ENCODE assay signal across 17 cellular contexts in the genomic region with DNA sequence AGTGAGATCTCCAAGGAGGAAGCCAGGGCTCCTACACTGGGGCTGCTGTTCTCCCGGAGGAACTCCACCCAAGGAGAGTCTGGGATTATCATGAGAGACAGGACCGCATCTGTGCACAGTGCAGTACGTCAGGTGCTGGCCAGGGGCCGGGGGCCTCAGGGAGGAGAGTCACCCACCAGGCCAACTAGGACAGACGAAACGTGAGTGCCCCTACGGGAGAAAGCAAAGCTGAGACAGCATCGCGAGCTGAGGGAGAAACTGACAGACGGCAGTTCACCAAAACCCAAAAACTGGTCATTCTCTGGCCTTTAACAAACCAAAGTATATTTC.
DNase-seq lines count a peak whose midpoint lies in the region; ATAC-seq and TF ChIP-seq lines count a peak whose summit lies in the region.
"Had no signal": no experiment of that assay in that cellular context is flagged by ENCODE, and none has a peak within 500 bp of the region (broad histone marks: within the 10 kb centered on the region; RNA-seq: fewer than 3 reads in every experiment).

No MANE protein-coding gene starts in this region.

- no peak overlapping the region for H2BK20ac ChIP-seq in IMR-90 (ENCODE audit: low read depth, low read length)

- 56% methylated on average over 6 of the region's 10 CpGs; no CpG with 5 or more reads in 1 of the 2 experiments for WGBS in IMR-90 (ENCODE audit: extremely low coverage in 2 of 2, insufficient read length in 1 of 2), 2 experiments

- CTCF ChIA-PET in IMR-90 (lab: Yijun Ruan, JAX): no interaction called here

- no peak for TF ChIP-seq POLR2A in IMR-90 (IDR thresholded peaks at IDR 0.05; ENCODE audit: low read depth, low read length)

- no peak for ATAC-seq in activated naive CD8-positive, alpha-beta T cell treated with anti-CD3 and anti-CD28 coated beads, Interleukin-2, amount 10 ng/mL, durations not matched to agents 7 days and 5 days (ENCODE audit: low read depth)
- no peak for ATAC-seq in IMR-90 (ENCODE audit: low read depth)

- H3K9ac ChIP-seq in IMR-90 (ENCODE audit: low read depth, low read length): no peak overlapping the region

- dilution Hi-C loops in IMR-90 (cut with HindIII; ENCODE audit: low sequenced_read_pairs, unreplicated experiment): no loop called here

- TF ChIP-seq RAD21 in IMR-90 (IDR thresholded peaks at IDR 0.05; ENCODE audit: low read length): no peak

- H3K36me3 ChIP-seq in IMR-90 (ENCODE audit: control insufficient read depth, insufficient read depth, low read length): no peaks in the 10 kb centered on the region
- H3K36me3 ChIP-seq: SJSA1 had no signal

- TF ChIP-seq CTCF in IMR-90 (conservative IDR thresholded peaks at IDR 0.05; ENCODE audit: low read depth, low read length): no peak
- TF ChIP-seq CTCF in type B pancreatic cell (conservative IDR thresholded peaks at IDR 0.05): no peak

- no peak overlapping the region for H4K91ac ChIP-seq in IMR-90 (ENCODE audit: insufficient read depth, low read depth, low read length)

- H4K20me1 ChIP-seq in IMR-90 (ENCODE audit: insufficient read depth, low read length): no peaks in the 10 kb centered on the region

- no TSS peak for BruUV-seq in IMR-90 (replicated peaks; lab: Mats Ljungman, UMichigan)

- no peaks in the 10 kb centered on the region for H3K9me1 ChIP-seq in IMR-90 (ENCODE audit: insufficient read depth, low read length)

- intact Hi-C loops in IMR-90 (cut with micrococcal nuclease): no loop called here

- peak overlapping the region; percentile 43 for H2AFZ ChIP-seq in IMR-90 (replicated peaks; ENCODE audit: low read length, poor library complexity)

- H2BK5ac ChIP-seq in IMR-90 (ENCODE audit: low read depth, low read length, poor library complexity, severe bottlenecking): no peak overlapping the region

- peaks cover 5% of the 10 kb centered on the region for H3K36me3 Mint-ChIP-seq in activated naive CD8-positive, alpha-beta T cell treated with anti-CD3 and anti-CD28 coated beads, Interleukin-2, amount 10 ng/mL, durations not matched to agents 7 days and 5 days
- peaks cover 36% of the 10 kb centered on the region for H3K36me3 Mint-ChIP-seq in activated naive CD8-positive, alpha-beta T cell treated with anti-CD3 and anti-CD28 coated beads for 36 hours
- H3K36me3 Mint-ChIP-seq in type B pancreatic cell: no peaks in the 10 kb centered on the region

- H2AK9ac ChIP-seq in IMR-90 (replicated peaks; ENCODE audit: low read depth, low read length, poor library complexity): no peak overlapping the region

- no peak overlapping the region for H2BK120ac ChIP-seq in IMR-90 (ENCODE audit: low read depth, low read length)

- no peak overlapping the region for H3K4ac ChIP-seq in IMR-90 (ENCODE audit: low read depth, low read length)

- H3K27me3 ChIP-seq in IMR-90 (ENCODE audit: control insufficient read depth, insufficient read depth, low read length): no peaks in the 10 kb centered on the region
- H3K27me3 ChIP-seq: SJSA1 had no signal

- no peaks in the 10 kb centered on the region for H3K27me3 Mint-ChIP-seq in activated naive CD8-positive, alpha-beta T cell treated with anti-CD3 and anti-CD28 coated beads, Interleukin-2, amount 10 ng/mL, durations not matched to agents 7 days and 5 days
- H3K27me3 Mint-ChIP-seq in activated naive CD8-positive, alpha-beta T cell treated with anti-CD3 and anti-CD28 coated beads for 36 hours: no peaks in the 10 kb centered on the region
- H3K27me3 Mint-ChIP-seq in type B pancreatic cell: no peaks in the 10 kb centered on the region

- H3K4me3 Mint-ChIP-seq in activated naive CD8-positive, alpha-beta T cell treated with anti-CD3 and anti-CD28 coated beads, Interleukin-2, amount 10 ng/mL, durations not matched to agents 7 days and 5 days: no peak overlapping the region
- no peak overlapping the region for H3K4me3 Mint-ChIP-seq in activated naive CD8-positive, alpha-beta T cell treated with anti-CD3 and anti-CD28 coated beads for 36 hours
- no peak overlapping the region for H3K4me3 Mint-ChIP-seq in type B pancreatic cell

- H3K27ac Mint-ChIP-seq in activated naive CD8-positive, alpha-beta T cell treated with anti-CD3 and anti-CD28 coated beads, Interleukin-2, amount 10 ng/mL, durations not matched to agents 7 days and 5 days: no peak overlapping the region
- H3K27ac Mint-ChIP-seq in activated naive CD8-positive, alpha-beta T cell treated with anti-CD3 and anti-CD28 coated beads for 36 hours: no peak overlapping the region
- no peak overlapping the region for H3K27ac Mint-ChIP-seq in type B pancreatic cell

- H2BK15ac ChIP-seq in IMR-90 (ENCODE audit: low read depth, low read length): no peak overlapping the region

- POLR2A ChIA-PET in activated naive CD8-positive, alpha-beta T cell treated with anti-CD3 and anti-CD28 coated beads, Interleukin-2, amount 10 ng/mL, durations not matched to agents 7 days and 5 days (lab: Charles Lee): no interaction called here
- POLR2A ChIA-PET in IMR-90 (lab: Charles Lee; ENCODE audit: unreplicated experiment): no interaction called here

- no peak overlapping the region for H3K27ac ChIP-seq in IMR-90 (ENCODE audit: insufficient read depth, low read length)
- H3K27ac ChIP-seq: SJSA1 had no signal

- no peak overlapping the region for H3K18ac ChIP-seq in IMR-90 (ENCODE audit: low read depth, low read length)

- H3K9me3 ChIP-seq in IMR-90 (ENCODE audit: control insufficient read depth, insufficient read depth, low read length): peaks cover 54% of the 10 kb centered on the region

- no peaks in the 10 kb centered on the region for H3K4me1 Mint-ChIP-seq in activated naive CD8-positive, alpha-beta T cell treated with anti-CD3 and anti-CD28 coated beads, Interleukin-2, amount 10 ng/mL, durations not matched to agents 7 days and 5 days
- no peaks in the 10 kb centered on the region for H3K4me1 Mint-ChIP-seq in activated naive CD8-positive, alpha-beta T cell treated with anti-CD3 and anti-CD28 coated beads for 36 hours
- H3K4me1 Mint-ChIP-seq in type B pancreatic cell (ENCODE audit: unreplicated experiment): peaks cover 5% of the 10 kb centered on the region

- no peaks in the 10 kb centered on the region for H3K79me1 ChIP-seq in IMR-90 (ENCODE audit: low read depth in 1 of 2, low read length in 2 of 2)

- peak; percentile 11 for DNase-seq in activated naive CD8-positive, alpha-beta T cell treated with anti-CD3 and anti-CD28 coated beads, Interleukin-2, amount 10 ng/mL, durations not matched to agents 7 days and 5 days
- DNase-seq in activated naive CD8-positive, alpha-beta T cell treated with anti-CD3 and anti-CD28 coated beads for 36 hours: no peak
- no peak for DNase-seq in IMR-90
- DNase-seq in mesenteric fat pad (ENCODE audit: low spot score): peak; percentile 49
- DNase-seq in type B pancreatic cell (ENCODE audit: extremely low spot score, unreplicated experiment): peak; percentile 51
- DNase-seq in NCI-H2029 (lab: John Stamatoyannopoulos, UW): no peak
- DNase-seq in amygdala (lab: John Stamatoyannopoulos, UW): no peak
- DNase-seq: COR-L47, H7, KBM-7, NCI-H1694, NCI-H2081, NCI-H226, NCI-H510A, NCI-H69, RPMI8226 had no signal

- H3K4me3 ChIP-seq in IMR-90 (ENCODE audit: insufficient read depth, low read depth, low read length): no peak overlapping the region
- H3K4me3 ChIP-seq: SJSA1 had no signal

- no peak overlapping the region for H4K5ac ChIP-seq in IMR-90 (ENCODE audit: low read depth, low read length)

- H3K14ac ChIP-seq in IMR-90 (replicated peaks; ENCODE audit: low read depth, low read length): no peak overlapping the region

- in situ Hi-C loops in IMR-90 (cut with MboI; ENCODE audit: low sequenced_read_pairs): no loop called here

- no peak overlapping the region for H3K4me2 ChIP-seq in IMR-90 (ENCODE audit: low read depth, low read length)

- H2AK5ac ChIP-seq in IMR-90 (ENCODE audit: low read depth, low read length): no peak overlapping the region

- no peak overlapping the region for H3K23ac ChIP-seq in IMR-90 (ENCODE audit: low read depth, low read length)

- no peak overlapping the region for H4K8ac ChIP-seq in IMR-90 (ENCODE audit: low read depth in 2 of 2, low read length in 2 of 2)

- H3K56ac ChIP-seq in IMR-90 (ENCODE audit: extremely low read depth, insufficient read depth, low read length): no peak overlapping the region

- no peaks in the 10 kb centered on the region for H3K4me1 ChIP-seq in IMR-90 (ENCODE audit: control insufficient read depth, insufficient read depth, low read length)
- H3K4me1 ChIP-seq: SJSA1 had no signal

- peaks cover 7% of the 10 kb centered on the region for H3K9me3 Mint-ChIP-seq in activated naive CD8-positive, alpha-beta T cell treated with anti-CD3 and anti-CD28 coated beads, Interleukin-2, amount 10 ng/mL, durations not matched to agents 7 days and 5 days
- H3K9me3 Mint-ChIP-seq in activated naive CD8-positive, alpha-beta T cell treated with anti-CD3 and anti-CD28 coated beads for 36 hours: peaks cover 16% of the 10 kb centered on the region
- no peaks in the 10 kb centered on the region for H3K9me3 Mint-ChIP-seq in type B pancreatic cell

TF ChIP-seq in IMR-90, 13 proteins besides CTCF, POLR2A, EP300 and RAD21:
- TF ChIP-seq MAZ (IDR thresholded peaks at IDR 0.05; ENCODE audit: borderline replicate concordance, low read depth, low read length) (no peak), CEBPB (IDR thresholded peaks at IDR 0.05; ENCODE audit: low read depth, low read length) (no peak), NFE2L2 (IDR thresholded peaks at IDR 0.05; ENCODE audit: low read depth, low read length) (no peak), USF2 (IDR thresholded peaks at IDR 0.05; ENCODE audit: low read depth, low read length) (no peak), CHD1 (IDR thresholded peaks at IDR 0.05; ENCODE audit: low read depth, low read length) (no peak), FOS (IDR thresholded peaks at IDR 0.05; ENCODE audit: low read depth, low read length) (no peak), MAFK (IDR thresholded peaks at IDR 0.05; ENCODE audit: low read depth, low read length) (no peak)
TF ChIP-seq in IMR-90: peak in this region for 0.

Comparison
In these comparisons a context has a peak if more than half of its experiments do, and no peak if none do; other contexts are left out.
1. DNase-seq: peak in activated naive CD8-positive, alpha-beta T cell treated with anti-CD3 and anti-CD28 coated beads, Interleukin-2, amount 10 ng/mL, durations not matched to agents 7 days and 5 days (single experiment), mesenteric fat pad (single experiment) and type B pancreatic cell (single experiment); none in activated naive CD8-positive, alpha-beta T cell treated with anti-CD3 and anti-CD28 coated beads for 36 hours (single experiment), IMR-90 (single experiment), NCI-H2029 (single experiment) and amygdala (0 of 56).